Comparison of ENCODE assay signal across 9 cellular contexts in genomic region chr9:136327313-136327971, GRCh38. TPM values are rescaled to one million over a fixed set of nuclear protein-coding genes. Genes with fewer than 3 reads are reported as not detected.
DNase-seq lines count a peak whose midpoint lies in the region; ATAC-seq and TF ChIP-seq lines count a peak whose summit lies in the region.
"Had no signal": no experiment of that assay in that cellular context is flagged by ENCODE, and none has a peak within 500 bp of the region (broad histone marks: within the 10 kb centered on the region; RNA-seq: fewer than 3 reads in every experiment).

Gene GPSM1, plus strand, starts transcription at chr9:136327539. Its CDS starts 157 bp downstream, at chr9:136327696.

- H3K27ac ChIP-seq in CD8-positive, alpha-beta memory T cell (ENCODE audit: low read depth, low read length) = no peak within 1 kb of the TSS
- peak within 1 kb of the TSS; percentile 7 for H3K27ac ChIP-seq in naive thymus-derived CD4-positive, alpha-beta T cell (ENCODE audit: low read depth, low read length)
- H3K27ac ChIP-seq in transverse colon = peak within 1 kb of the TSS; percentile 71 to 80 (median 76)
- H3K27ac ChIP-seq: KMS-11 had no signal

- peak; percentile 73 for ATAC-seq in naive thymus-derived CD4-positive, alpha-beta T cell

- no peak for TF ChIP-seq CTCF in transverse colon (IDR thresholded peaks at IDR 0.05)

- H3K9me3 Mint-ChIP-seq in CD8-positive, alpha-beta memory T cell = no peaks in the 10 kb centered on the region
- H3K9me3 Mint-ChIP-seq in activated T-helper 2 cell treated with anti-CD3 and anti-CD28 coated beads, Interferon-gamma antibody, Interleukin-2, Interleukin-4, amounts not matched to agents 10 μg/mL and 5 μg/mL and 100 μg/mL, durations not matched to agents 14 hours and 24 hours and 36 hours = no peaks in the 10 kb centered on the region
- H3K9me3 Mint-ChIP-seq in naive thymus-derived CD4-positive, alpha-beta T cell = no peaks in the 10 kb centered on the region

- TF ChIP-seq EP300 in transverse colon (IDR thresholded peaks at IDR 0.05; ENCODE audit: low read depth) = no peak

- intact Hi-C loops in activated T-helper 2 cell treated with anti-CD3 and anti-CD28 coated beads, Interferon-gamma antibody, Interleukin-2, Interleukin-4, amounts not matched to agents 10 μg/mL and 5 μg/mL and 100 μg/mL, durations not matched to agents 14 hours and 24 hours and 36 hours (cut with micrococcal nuclease) = loop anchor here (10.0 kb wide), 1 partner anchor 77 kb away; the partner anchor contains the start of gene SNAPC4
- intact Hi-C loops in naive thymus-derived CD4-positive, alpha-beta T cell (cut with micrococcal nuclease) = loop anchor here in 1 of 2 donors (1.0 kb wide), 1 partner anchor 36 kb away; the partner anchor contains the start of gene DNLZ
- intact Hi-C loops in transverse colon (cut with DNase I; ENCODE audit: low total_unique reads) = no loop called here

- DNase-seq in CD8-positive, alpha-beta memory T cell = peak in 2 of 5 donors; percentile 32
- DNase-seq in NCI-H2171 (lab: John Stamatoyannopoulos, UW) (peak; percentile 51), fibroblast of peridontal ligament (ENCODE audit: extremely low read depth) (peak; percentile 47), transverse colon (peak; percentile 30), HPDE6-E6E7 (ENCODE audit: extremely low spot score) (no peak), NAMALWA (ENCODE audit: low spot score) (no peak)
- peak; percentile 47 for DNase-seq in activated T-helper 2 cell treated with anti-CD3 and anti-CD28 coated beads, Interferon-gamma antibody, Interleukin-2, Interleukin-4, amounts not matched to agents 10 μg/mL and 5 μg/mL and 100 μg/mL, durations not matched to agents 14 hours and 24 hours and 36 hours (ENCODE audit: low spot score)
- peak in 8 of 9 donors; percentile 10 to 73 (median 42) for DNase-seq in naive thymus-derived CD4-positive, alpha-beta T cell

- CTCF ChIA-PET in CD8-positive, alpha-beta memory T cell (lab: Charles Lee) = no interaction called here
- CTCF ChIA-PET in naive thymus-derived CD4-positive, alpha-beta T cell (lab: Charles Lee) = no interaction called here

- H3K4me1 ChIP-seq in CD8-positive, alpha-beta memory T cell (ENCODE audit: insufficient read depth, low read length) = peaks cover 12% of the 10 kb centered on the region
- H3K4me1 ChIP-seq in naive thymus-derived CD4-positive, alpha-beta T cell (ENCODE audit: control insufficient read depth in 2 of 2, insufficient read depth in 2 of 2, low read length in 2 of 2) = peaks cover 0 to 5% of the 10 kb centered on the region in 2 donors
- peaks cover 7 to 34% (median 18%) of the 10 kb centered on the region in 4 donors for H3K4me1 ChIP-seq in transverse colon

- peak within 1 kb of the TSS; percentile 32 for H3K4me3 ChIP-seq in CD8-positive, alpha-beta memory T cell (ENCODE audit: low read length)
- peak within 1 kb of the TSS; percentile 35 for H3K4me3 ChIP-seq in naive thymus-derived CD4-positive, alpha-beta T cell (ENCODE audit: low read length)
- H3K4me3 ChIP-seq in transverse colon = peak within 1 kb of the TSS; percentile 45 to 82 (median 54)

- H3K36me3 ChIP-seq in CD8-positive, alpha-beta memory T cell (ENCODE audit: insufficient read depth, low read length) = no peaks in the 10 kb centered on the region
- no peaks in the 10 kb centered on the region for H3K36me3 ChIP-seq in naive thymus-derived CD4-positive, alpha-beta T cell (ENCODE audit: control insufficient read depth in 2 of 3, insufficient read depth in 3 of 3, low read length in 3 of 3)
- no peaks in the 10 kb centered on the region for H3K36me3 ChIP-seq in transverse colon

- 0% methylated on average over 3 of the region's 88 CpGs; no CpG with 5 or more reads in 1 of the 2 donors for WGBS in transverse colon (ENCODE audit: low coverage in 1 of 2), 2 donors

- no peaks in the 10 kb centered on the region for H3K36me3 Mint-ChIP-seq in CD8-positive, alpha-beta memory T cell
- H3K36me3 Mint-ChIP-seq in activated T-helper 2 cell treated with anti-CD3 and anti-CD28 coated beads, Interferon-gamma antibody, Interleukin-2, Interleukin-4, amounts not matched to agents 10 μg/mL and 5 μg/mL and 100 μg/mL, durations not matched to agents 14 hours and 24 hours and 36 hours (ENCODE audit: low read depth) = no peaks in the 10 kb centered on the region
- H3K36me3 Mint-ChIP-seq in naive thymus-derived CD4-positive, alpha-beta T cell = no peaks in the 10 kb centered on the region

- H3K4me1 Mint-ChIP-seq in CD8-positive, alpha-beta memory T cell = peaks cover 0 to 4% (median 3%) of the 10 kb centered on the region in 3 donors
- peaks cover 5% of the 10 kb centered on the region for H3K4me1 Mint-ChIP-seq in activated T-helper 2 cell treated with anti-CD3 and anti-CD28 coated beads, Interferon-gamma antibody, Interleukin-2, Interleukin-4, amounts not matched to agents 10 μg/mL and 5 μg/mL and 100 μg/mL, durations not matched to agents 14 hours and 24 hours and 36 hours (ENCODE audit: low read depth)
- H3K4me1 Mint-ChIP-seq in naive thymus-derived CD4-positive, alpha-beta T cell = peaks cover 0 to 5% (median 4%) of the 10 kb centered on the region in 7 donors

- H3K4me3 Mint-ChIP-seq in CD8-positive, alpha-beta memory T cell = peak within 1 kb of the TSS in 6 of 7 donors; percentile 29 to 85 (median 64)
- H3K4me3 Mint-ChIP-seq in activated T-helper 2 cell treated with anti-CD3 and anti-CD28 coated beads, Interferon-gamma antibody, Interleukin-2, Interleukin-4, amounts not matched to agents 10 μg/mL and 5 μg/mL and 100 μg/mL, durations not matched to agents 14 hours and 24 hours and 36 hours (ENCODE audit: low read depth) = peak within 1 kb of the TSS; percentile 69
- peak within 1 kb of the TSS; percentile 42 to 81 (median 68) for H3K4me3 Mint-ChIP-seq in naive thymus-derived CD4-positive, alpha-beta T cell

- in situ Hi-C loops in transverse colon (cut with MboI; ENCODE audit: low pct_ligation_motif_present in 1 of 4, low pct_unique_long_range_greater_than_20kb in 1 of 4, low sequenced_read_pairs in 3 of 4) = no loop called here

- H3K9me3 ChIP-seq in CD8-positive, alpha-beta memory T cell (ENCODE audit: low read length) = no peaks in the 10 kb centered on the region
- no peaks in the 10 kb centered on the region for H3K9me3 ChIP-seq in naive thymus-derived CD4-positive, alpha-beta T cell (ENCODE audit: control insufficient read depth in 2 of 3, low read length in 3 of 3)
- H3K9me3 ChIP-seq in transverse colon = no peaks in the 10 kb centered on the region

- TF ChIP-seq POLR2A in transverse colon (IDR thresholded peaks at IDR 0.05) = no peak

- no peak within 1 kb of the TSS for H3K27ac Mint-ChIP-seq in CD8-positive, alpha-beta memory T cell
- peak within 1 kb of the TSS; percentile 55 for H3K27ac Mint-ChIP-seq in activated T-helper 2 cell treated with anti-CD3 and anti-CD28 coated beads, Interferon-gamma antibody, Interleukin-2, Interleukin-4, amounts not matched to agents 10 μg/mL and 5 μg/mL and 100 μg/mL, durations not matched to agents 14 hours and 24 hours and 36 hours
- H3K27ac Mint-ChIP-seq in naive thymus-derived CD4-positive, alpha-beta T cell = peak within 1 kb of the TSS in 2 of 9 donors; percentile 23 to 43

- H3K27me3 Mint-ChIP-seq in CD8-positive, alpha-beta memory T cell = no peaks in the 10 kb centered on the region
- H3K27me3 Mint-ChIP-seq in activated T-helper 2 cell treated with anti-CD3 and anti-CD28 coated beads, Interferon-gamma antibody, Interleukin-2, Interleukin-4, amounts not matched to agents 10 μg/mL and 5 μg/mL and 100 μg/mL, durations not matched to agents 14 hours and 24 hours and 36 hours (ENCODE audit: low read depth) = no peaks in the 10 kb centered on the region
- H3K27me3 Mint-ChIP-seq in naive thymus-derived CD4-positive, alpha-beta T cell = no peaks in the 10 kb centered on the region

- H3K27me3 ChIP-seq in CD8-positive, alpha-beta memory T cell (ENCODE audit: insufficient read depth, low read length, poor library complexity, severe bottlenecking) = no peaks in the 10 kb centered on the region
- no peaks in the 10 kb centered on the region for H3K27me3 ChIP-seq in naive thymus-derived CD4-positive, alpha-beta T cell (ENCODE audit: control insufficient read depth in 2 of 2, insufficient read depth in 2 of 2, low read length in 2 of 2)
- H3K27me3 ChIP-seq in transverse colon = peaks cover 35% of the 10 kb centered on the region

- POLR2A ChIA-PET in CD8-positive, alpha-beta memory T cell (lab: Charles Lee) = no interaction called here
- POLR2A ChIA-PET in naive thymus-derived CD4-positive, alpha-beta T cell (lab: Charles Lee) = interaction anchor here (0.5 to 2.1 kb wide), 2 partner anchors 8 to 35 kb away, joined by 4 to 7 read pairs; partner anchors contain the start of gene DNLZ

RNA-seq across cellular contexts. Expression of gene GPSM1, which starts in this region (rescaled TPM):
- 1 to 10 TPM; 6.8 to 7.5 TPM for total RNA-seq in CD8-positive, alpha-beta memory T cell
- 1.7 TPM for polyA plus RNA-seq in CD8-positive, alpha-beta memory T cell
- total RNA-seq in activated T-helper 2 cell treated with anti-CD3 and anti-CD28 coated beads, Interferon-gamma antibody, Interleukin-2, Interleukin-4, amounts not matched to agents 10 μg/mL and 5 μg/mL and 100 μg/mL, durations not matched to agents 14 hours and 24 hours and 36 hours = 24.5 and 25.8 TPM in 2 replicates
- 10 to 100 TPM in 1 of 5 experiments, 1 to 10 TPM in 4; 6.1 to 11.5 (median 8.6) TPM for total RNA-seq in naive thymus-derived CD4-positive, alpha-beta T cell
- polyA plus RNA-seq in naive thymus-derived CD4-positive, alpha-beta T cell = 1 to 10 TPM in 1 of 2 donors, under 1 TPM in 1; 0.87 to 1.4 TPM
- 1 to 10 TPM; 2.3 to 8.6 (median 7.0) TPM for total RNA-seq in transverse colon

Comparison
In these comparisons a context has a peak if more than half of its experiments do, and no peak if none do; other contexts are left out.
1. DNase-seq: peak in NCI-H2171 (single experiment), activated T-helper 2 cell treated with anti-CD3 and anti-CD28 coated beads, Interferon-gamma antibody, Interleukin-2, Interleukin-4, amounts not matched to agents 10 μg/mL and 5 μg/mL and 100 μg/mL, durations not matched to agents 14 hours and 24 hours and 36 hours (single experiment), fibroblast of peridontal ligament (single experiment), naive thymus-derived CD4-positive, alpha-beta T cell (8 of 9) and transverse colon (single experiment); none in HPDE6-E6E7 (single experiment) and NAMALWA (single experiment).
2. Peak in every context shown above with its lines, with median percentiles within 50 percentile points of each other: H3K4me3 ChIP-seq and H3K4me3 Mint-ChIP-seq.